In genomic region chr6:42783876-42784738, GRCh38 we compare ENCODE assay signal across 8 cellular contexts. TPM values are rescaled to one million over a fixed set of nuclear protein-coding genes. Genes with fewer than 3 reads are reported as not detected.
DNase-seq lines count a peak whose midpoint lies in the region; ATAC-seq and TF ChIP-seq lines count a peak whose summit lies in the region.

No MANE protein-coding gene starts in this region.

- no peak for DNase-seq in activated T-cell treated with anti-CD3 and anti-CD28 coated beads, Interleukin-2, amount 50 U/mL, for 4 hours
- no peak for DNase-seq in activated T-cell treated with anti-CD3 and anti-CD28 coated beads, Interleukin-2, amount 50 U/mL, for 48 hours
- DNase-seq in SJCRH30 (no peak), epithelial cell of proximal tubule (ENCODE audit: low read depth) (no peak), neural crest cell (ENCODE audit: low read depth, low spot score) (no peak)
- DNase-seq in activated CD8-positive, alpha-beta memory T cell treated with anti-CD3 and anti-CD28 coated beads, Interleukin-2, amount 50 U/mL, for 48 hours: no peak

- H3K4me1 ChIP-seq in SJCRH30: peaks cover 4% of the 10 kb centered on the region; the same call in 1 of the 2 replicates

- peaks cover 5% of the 10 kb centered on the region for H3K36me3 Mint-ChIP-seq in activated T-cell treated with anti-CD3 and anti-CD28 coated beads, Interleukin-2, amount 50 U/mL, for 4 hours (ENCODE audit: insufficient read depth)
- peaks cover 6% of the 10 kb centered on the region for H3K36me3 Mint-ChIP-seq in neural crest cell (ENCODE audit: low read depth)

- H3K27ac Mint-ChIP-seq in neural crest cell (ENCODE audit: unreplicated experiment): peak overlapping the region; percentile 99

- peak; percentile 1 to 3 for ATAC-seq in activated T-cell treated with anti-CD3 and anti-CD28 coated beads, Interleukin-2, amount 50 U/mL, for 4 hours
- ATAC-seq in HG02885 (IDR thresholded peaks at IDR 0.05; ENCODE audit: poor library complexity, unreplicated experiment): no peak
- ATAC-seq in HG02678 (IDR thresholded peaks at IDR 0.05; ENCODE audit: unreplicated experiment): no peak

- TF ChIP-seq CTCF in epithelial cell of proximal tubule (conservative IDR thresholded peaks at IDR 0.05; ENCODE audit: low read depth, low read length) (no peak), neural crest cell (conservative IDR thresholded peaks at IDR 0.05) (no peak)

- H3K27me3 Mint-ChIP-seq in activated T-cell treated with anti-CD3 and anti-CD28 coated beads, Interleukin-2, amount 50 U/mL, for 4 hours (ENCODE audit: low read depth): no peaks in the 10 kb centered on the region
- H3K27me3 Mint-ChIP-seq in neural crest cell (ENCODE audit: low read depth): peaks cover 5% of the 10 kb centered on the region

- H3K27ac ChIP-seq in SJCRH30: peak overlapping the region; percentile 97

- no peak overlapping the region for H3K4me3 Mint-ChIP-seq in activated T-cell treated with anti-CD3 and anti-CD28 coated beads, Interleukin-2, amount 50 U/mL, for 4 hours
- no peak overlapping the region for H3K4me3 Mint-ChIP-seq in neural crest cell

- H3K9me3 ChIP-seq in SJCRH30 (replicated peaks): no peaks in the 10 kb centered on the region

- H3K36me3 ChIP-seq in SJCRH30: no peaks in the 10 kb centered on the region

- H3K27me3 ChIP-seq in SJCRH30: no peaks in the 10 kb centered on the region

- H3K4me3 ChIP-seq in SJCRH30 (peak overlapping the region; percentile 86), epithelial cell of proximal tubule (ENCODE audit: low read depth, low read length) (peak overlapping the region; percentile 81)

- H3K9me3 Mint-ChIP-seq in activated T-cell treated with anti-CD3 and anti-CD28 coated beads, Interleukin-2, amount 50 U/mL, for 4 hours: no peaks in the 10 kb centered on the region
- H3K9me3 Mint-ChIP-seq in neural crest cell: no peaks in the 10 kb centered on the region

- H3K4me1 Mint-ChIP-seq in activated T-cell treated with anti-CD3 and anti-CD28 coated beads, Interleukin-2, amount 50 U/mL, for 4 hours (ENCODE audit: low read depth): peaks cover 17% of the 10 kb centered on the region
- H3K4me1 Mint-ChIP-seq in neural crest cell: peaks cover 14% of the 10 kb centered on the region

RNA-seq across cellular contexts. Expression of gene BICRAL, which starts 2.3 kb away (rescaled TPM):
- 1 to 10 TPM; 7.6 to 8.5 (median 8.2) TPM for total RNA-seq in activated T-cell treated with anti-CD3 and anti-CD28 coated beads, Interleukin-2, amount 50 U/mL, for 4 hours
- total RNA-seq in SJCRH30 (2014; rRNA removed; shearing (Covaris generic)): 4.4 and 4.8 TPM in 2 replicates
- 2.7 and 2.9 TPM in 2 replicates for total RNA-seq in epithelial cell of proximal tubule
- 6.2 and 6.7 TPM in 2 replicates for total RNA-seq in neural crest cell

RNA-seq across cellular contexts. Expression of gene TBCC, which starts 38.2 kb away (rescaled TPM):
- 10 to 100 TPM; 19.6 to 21.4 (median 20.1) TPM for total RNA-seq in activated T-cell treated with anti-CD3 and anti-CD28 coated beads, Interleukin-2, amount 50 U/mL, for 4 hours
- total RNA-seq in SJCRH30 (2014; rRNA removed; shearing (Covaris generic)): 34.1 and 38.0 TPM in 2 replicates
- total RNA-seq in epithelial cell of proximal tubule: 25.4 and 49.0 TPM in 2 replicates
- 21.7 and 23.2 TPM in 2 replicates for total RNA-seq in neural crest cell

Comparison
In these comparisons a context has a peak if more than half of its experiments do, and no peak if none do; other contexts are left out.
1. ATAC-seq: peak in activated T-cell treated with anti-CD3 and anti-CD28 coated beads, Interleukin-2, amount 50 U/mL, for 4 hours (2 of 2); none in HG02885 (single experiment) and HG02678 (single experiment).